Comparison of ENCODE assay signal across 8 cellular contexts in genomic region chr1:211675230-211676105, GRCh38. TPM values are rescaled to one million over a fixed set of nuclear protein-coding genes. Genes with fewer than 3 reads are reported as not detected.
DNase-seq lines count a peak whose midpoint lies in the region; ATAC-seq and TF ChIP-seq lines count a peak whose summit lies in the region.

TSS of gene NEK2 (minus strand) at chr1:211675621. CDS start at chr1:211675479, 142 bp downstream.

- peak; percentile 98 for ATAC-seq in GM18511 (IDR thresholded peaks at IDR 0.05; ENCODE audit: unreplicated experiment)
- peak; percentile 87 for ATAC-seq in HG03025 (IDR thresholded peaks at IDR 0.05; ENCODE audit: low FRiP score, unreplicated experiment)
- ATAC-seq in sciatic nerve = peak; percentile 99

- TF ChIP-seq CTCF in 22Rv1 (IDR thresholded peaks at IDR 0.05) (no peak), astrocyte of the spinal cord (IDR thresholded peaks at IDR 0.05; ENCODE audit: low read depth, low read length) (no peak)

- H3K27ac ChIP-seq in 22Rv1 = peak within 1 kb of the TSS; percentile 79

- intact Hi-C loops in sciatic nerve (cut with DNase I) = no loop called here

- peak within 1 kb of the TSS; percentile 73 for H3K4me3 ChIP-seq in astrocyte of the spinal cord (ENCODE audit: low read depth, low read length)

- peak; percentile 67 for DNase-seq in NCI-H2029 treated with DMSO at 0.1 percent for 48 hours (lab: John Stamatoyannopoulos, UW)
- peak; percentile 75 for DNase-seq in T1000 (lab: John Stamatoyannopoulos, UW)
- DNase-seq in astrocyte of the spinal cord (ENCODE audit: low read depth, low spot score) = peak; percentile 92
- DNase-seq in iPS DF 19.7 (ENCODE audit: low read depth, low spot score) = peak; percentile 95
- DNase-seq in sciatic nerve (ENCODE audit: low spot score) = peak; percentile 92

- in situ Hi-C loops in astrocyte of the spinal cord (cut with HindIII; ENCODE audit: low sequenced_read_pairs) = no loop called here

RNA-seq across cellular contexts. Expression of gene NEK2, which starts in this region (rescaled TPM):
- total RNA-seq in sciatic nerve = 0.49 TPM

Comparison
In these comparisons a context has a peak if more than half of its experiments do, and no peak if none do; other contexts are left out.
1. Peak in every context shown above with its lines: DNase-seq, ATAC-seq, H3K4me3 ChIP-seq and H3K27ac ChIP-seq.
2. Peak in DNase-seq and ATAC-seq in sciatic nerve; RNA of the gene not detected or under 1 TPM.